In genomic region chr1:86933051-86933450, GRCh38 we compare ENCODE assay signal across 17 cellular contexts. TPM values are rescaled to one million over a fixed set of nuclear protein-coding genes. Genes with fewer than 3 reads are reported as not detected.
DNase-seq lines count a peak whose midpoint lies in the region; ATAC-seq, FAIRE-seq and TF ChIP-seq lines count a peak whose summit lies in the region.
"Had no signal": no experiment of that assay in that cellular context is flagged by ENCODE, and none has a peak within 500 bp of the region (broad histone marks: within the 10 kb centered on the region; RNA-seq: fewer than 3 reads in every experiment).

No MANE protein-coding gene starts in this region.

- H3K4me3 ChIP-seq in Caco-2 (ENCODE audit: low read depth, low read length) (no peak overlapping the region), HUES48 (ENCODE audit: low read depth, low read length) (no peak overlapping the region), K562 (no peak overlapping the region)
- H3K4me3 ChIP-seq: BLaER1 treated with 17β-estradiol and CSF1 and Interleukin-3, amounts not matched to agents 10 nM and 100 nM had no signal

- no peak for TF ChIP-seq POLR2A in K562 (conservative IDR thresholded peaks at IDR 0.05)

- WGBS in K562 (ENCODE audit: insufficient coverage, low coverage, missing lambda C conversion rate): 54% methylated on average over 3 of the region's 3 CpGs

- H3K4me1 Mint-ChIP-seq in Caco-2 (ENCODE audit: low read depth, unreplicated experiment) (peaks cover 22% of the 10 kb centered on the region), nephron progenitor cell (peaks cover 12% of the 10 kb centered on the region)

- no peaks in the 10 kb centered on the region for H3K27me3 ChIP-seq in Caco-2 (replicated peaks; ENCODE audit: control insufficient read depth, insufficient read depth, low read length)
- no peaks in the 10 kb centered on the region for H3K27me3 ChIP-seq in HUES48 (ENCODE audit: control insufficient read depth, insufficient read depth, low read length)
- H3K27me3 ChIP-seq in K562 (ENCODE audit: control insufficient read depth in 2 of 2, insufficient read depth in 2 of 2, low read length in 2 of 2): no peaks in the 10 kb centered on the region
- H3K27me3 ChIP-seq: BLaER1 treated with 17β-estradiol and CSF1 and Interleukin-3, amounts not matched to agents 10 nM and 100 nM had no signal

- no TSS peak for BruUV-seq in Caco-2 (replicated peaks; lab: Mats Ljungman, UMichigan)
- no TSS peak for BruUV-seq in K562 (replicated peaks; lab: Mats Ljungman, UMichigan)

- no peaks in the 10 kb centered on the region for H3K9me1 ChIP-seq in K562 (ENCODE audit: control insufficient read depth, insufficient read depth, low read length)

- H3K4me2 ChIP-seq in K562 (ENCODE audit: insufficient read depth, low read length): no peak overlapping the region
- H3K4me2 ChIP-seq: BLaER1 treated with 17β-estradiol and CSF1 and Interleukin-3, amounts not matched to agents 10 nM and 100 nM had no signal

- H3K27ac ChIP-seq in HUES48 (ENCODE audit: low read depth, low read length) (peak overlapping the region; percentile 87), K562 (ENCODE audit: extremely low read depth, low read depth, low read length) (peak overlapping the region; percentile 76; the same call in 1 of the 3 replicates)

- H3K9me3 ChIP-seq in Caco-2 (no peaks in the 10 kb centered on the region), HUES48 (ENCODE audit: control insufficient read depth, insufficient read depth, low read length) (no peaks in the 10 kb centered on the region), K562 (replicated peaks; ENCODE audit: control insufficient read depth, insufficient read depth, low read depth, low read length) (no peaks in the 10 kb centered on the region)

- H3K4me3 Mint-ChIP-seq in Caco-2 (ENCODE audit: unreplicated experiment) (peak overlapping the region; percentile 59), nephron progenitor cell (no peak overlapping the region)

- intact Hi-C loops in Caco-2 (cut with micrococcal nuclease; ENCODE audit: unreplicated experiment) (no loop called here), K562 (cut with micrococcal nuclease) (no loop called here)

- CTCF ChIA-PET in Caco-2 (lab: Charles Lee): interaction anchor here (1.1 kb wide), 2 partner anchors 32 to 99 kb away, joined by 3 to 4 read pairs; no protein-coding TSS in a partner anchor
- CTCF ChIA-PET in K562 (lab: Yijun Ruan, JAX; ENCODE audit: low intra/inter-chr PET ratio): no interaction called here

- H3K9me3 Mint-ChIP-seq in Caco-2 (ENCODE audit: unreplicated experiment): no peaks in the 10 kb centered on the region
- peaks cover 25% of the 10 kb centered on the region for H3K9me3 Mint-ChIP-seq in nephron progenitor cell

- in situ Hi-C loops in K562 (cut with MboI): no loop called here

- H3K79me2 ChIP-seq in K562 (ENCODE audit: control insufficient read depth, insufficient read depth, low read length): peaks cover 98% of the 10 kb centered on the region

- no peak overlapping the region for H2AFZ ChIP-seq in K562 (ENCODE audit: low read depth, low read length)

- H3K9ac ChIP-seq in HUES48 (ENCODE audit: low read depth, low read length) (no peak overlapping the region), K562 (ENCODE audit: insufficient read depth in 1 of 2, low read depth in 2 of 2, low read length in 2 of 2) (peak overlapping the region in 1 of 2 experiments; percentile 42; a peak in 2 of 4 replicates)
- H3K9ac ChIP-seq: BLaER1 treated with 17β-estradiol and CSF1 and Interleukin-3, amounts not matched to agents 10 nM and 100 nM had no signal

- no peak for TF ChIP-seq CTCF in Caco-2 (IDR thresholded peaks at IDR 0.05; ENCODE audit: insufficient read depth in 1 of 2, low read depth in 1 of 2, low read length in 1 of 2, severe bottlenecking in 1 of 2, unreplicated experiment in 1 of 2)
- TF ChIP-seq CTCF in K562 (IDR thresholded peaks at IDR 0.05 in 2 of 3, conservative IDR thresholded peaks at IDR 0.05 in 1 of 3; ENCODE audit: insufficient read depth in 2 of 3, low read depth in 1 of 3, low read length in 3 of 3): no peak
- TF ChIP-seq CTCF in nephron progenitor cell (IDR thresholded peaks at IDR 0.05): no peak

- DNase-seq in Caco-2 (no peak), K562 (ENCODE audit: extremely low read depth in 1 of 4, low spot score in 3 of 4) (no peak), nephron progenitor cell (no peak), DMS 273 treated with DMSO at 0.1 percent for 48 hours (lab: John Stamatoyannopoulos, UW) (no peak)
- DNase-seq: GF-D8, IMR-90, Karpas-422, NCI-H1048, NCI-H1436 treated with DMSO at 0.1 percent for 48 hours, NCI-H2029, NCI-H2171 treated with DMSO at 0.1 percent for 48 hours, NCI-H446 treated with DMSO at 0.1 percent for 48 hours, Right ventricle myocardium superior had no signal

- H3K27me3 Mint-ChIP-seq in Caco-2 (ENCODE audit: insufficient read depth, unreplicated experiment) (no peaks in the 10 kb centered on the region), nephron progenitor cell (ENCODE audit: low read depth, poor library complexity) (no peaks in the 10 kb centered on the region)

- TF ChIP-seq RAD21 in K562 (CRISPR knock-in tag; conservative IDR thresholded peaks at IDR 0.05 in 1 of 2, IDR thresholded peaks at IDR 0.05 in 1 of 2): no peak

- H4K20me1 ChIP-seq in K562 (replicated peaks; ENCODE audit: control insufficient read depth, insufficient read depth, low read length): no peaks in the 10 kb centered on the region

- H3K36me3 ChIP-seq in Caco-2 (ENCODE audit: control insufficient read depth, insufficient read depth, low read length): no peaks in the 10 kb centered on the region
- H3K36me3 ChIP-seq in HUES48 (ENCODE audit: control insufficient read depth, insufficient read depth, low read length): no peaks in the 10 kb centered on the region
- H3K36me3 ChIP-seq in K562 (ENCODE audit: control insufficient read depth, insufficient read depth, low read length): no peaks in the 10 kb centered on the region

- H3K36me3 Mint-ChIP-seq in Caco-2 (ENCODE audit: insufficient read depth, unreplicated experiment) (no peaks in the 10 kb centered on the region), nephron progenitor cell (ENCODE audit: low read depth) (peaks cover 23% of the 10 kb centered on the region)

- POLR2A ChIA-PET in Caco-2 (lab: Charles Lee): interaction anchor here (1.7 kb wide), 1 partner anchor 19 kb away, joined by 6 read pairs; the partner anchor contains the start of genes HS2ST1 and SELENOF
- POLR2A ChIA-PET in K562 (lab: Yijun Ruan, JAX): interaction anchor here (0.8 to 4.3 kb wide), 6 partner anchors 9 to 228 kb away, joined by 3 to 36 read pairs (median 5); partner anchors contain the start of genes HS2ST1, SELENOF and SH3GLB1

- peak overlapping the region; percentile 88 for H3K27ac Mint-ChIP-seq in Caco-2 (ENCODE audit: unreplicated experiment)
- H3K27ac Mint-ChIP-seq in nephron progenitor cell: peak overlapping the region; percentile 89

- ATAC-seq in K562 (peak; percentile 5; the same call in 2 of the 3 replicates), HG02885 (IDR thresholded peaks at IDR 0.05; ENCODE audit: poor library complexity, unreplicated experiment) (no peak), GM19035 (IDR thresholded peaks at IDR 0.05; ENCODE audit: unreplicated experiment) (no peak)

- FAIRE-seq in K562 (lab: Jason Lieb, UNC): no peak

- H3K4me1 ChIP-seq in Caco-2: peaks cover 24% of the 10 kb centered on the region
- H3K4me1 ChIP-seq in HUES48 (ENCODE audit: control insufficient read depth, insufficient read depth, low read length): peaks cover 50% of the 10 kb centered on the region
- H3K4me1 ChIP-seq in K562 (replicated peaks in 1 of 2; ENCODE audit: control insufficient read depth in 2 of 2, insufficient read depth in 2 of 2, low read length in 2 of 2): peaks cover 2 to 8% of the 10 kb centered on the region in 2 experiments; a peak in 3 of 5 replicates

- no peak for TF ChIP-seq EP300 in K562 (IDR thresholded peaks at IDR 0.05; ENCODE audit: low read length)

TF ChIP-seq in K562, 482 proteins besides CTCF, POLR2A, EP300 and RAD21 (continues in another document):
- TF ChIP-seq NCOR1 (IDR thresholded peaks at IDR 0.05): no peak

RNA-seq across cellular contexts. Expression of gene HS2ST1, which starts 18.6 kb away (rescaled TPM):
- total RNA-seq in Caco-2 (2022): 57.2 and 61.4 TPM in 2 replicates
- total RNA-seq in K562 (2011; cell fraction: chromatin; rRNA removed; ENCODE audit: low replicate concordance): 23.6 and 39.9 TPM in 2 replicates
- 13.0 and 15.7 TPM in 2 replicates for total RNA-seq in K562 (2011; cell fraction: nucleolus; rRNA removed)
- 36.1 and 67.0 TPM in 2 replicates for total RNA-seq in K562 (2011; cell fraction: nucleoplasm; rRNA removed)
- 18.3 and 21.1 TPM in 2 replicates for total RNA-seq in K562 (2014; rRNA removed)
- 33.8 and 38.5 TPM in 2 replicates for total RNA-seq in K562 (2014; rRNA removed; fragmentation: Illumina TruSeq; extraction: Trizol)
- 24.8 and 27.1 TPM in 2 replicates for total RNA-seq in K562 (2015; rRNA removed; fragmentation: Illumina TruSeq; extraction: Trizol)
- total RNA-seq in K562 (2021): 37.7 and 43.3 TPM in 2 replicates
- 25.6 and 41.1 TPM in 2 replicates for polyA plus RNA-seq in K562 (2011; rRNA removed)
- 5.2 and 9.2 TPM in 2 replicates for polyA plus RNA-seq in K562 (2011; cell fraction: cytosol; rRNA removed)
- 5.3 and 6.6 TPM in 2 replicates for polyA plus RNA-seq in K562 (2011; cell fraction: nucleus; rRNA removed)
- polyA plus RNA-seq in K562 (2012): 23.9 TPM in 2 replicates
- 21.7 and 25.8 TPM in 2 replicates for polyA plus RNA-seq in K562 (2014; fragmentation: Illumina TruSeq; extraction: Trizol)
- 1 to 10 TPM; 7.7 to 8.9 TPM for polyA plus RNA-seq in K562 (2014; fragmentation: Nextera tagmentation; extraction: Ambion mirVana)
- 19.9 and 20.8 TPM in 2 replicates for polyA plus RNA-seq in K562 (2014; rRNA removed)
- polyA minus RNA-seq in K562 (2011; rRNA and poly(A)+ RNA removed): 47.6 and 48.9 TPM in 2 replicates
- 16.1 and 34.0 TPM in 2 replicates for polyA minus RNA-seq in K562 (2011; cell fraction: cytosol; rRNA and poly(A)+ RNA removed)
- 10.9 and 15.9 TPM in 2 replicates for polyA minus RNA-seq in K562 (2011; cell fraction: nucleus; rRNA and poly(A)+ RNA removed)

RNA-seq across cellular contexts. Expression of gene SELENOF, which starts 19.1 kb away (rescaled TPM):
- 161 and 166 TPM in 2 replicates for total RNA-seq in Caco-2 (2022)
- 56.0 and 122 TPM in 2 replicates for total RNA-seq in K562 (2011; cell fraction: chromatin; rRNA removed; ENCODE audit: low replicate concordance)
- total RNA-seq in K562 (2011; cell fraction: nucleolus; rRNA removed): 99.4 and 103 TPM in 2 replicates
- 149 and 217 TPM in 2 replicates for total RNA-seq in K562 (2011; cell fraction: nucleoplasm; rRNA removed)
- 108 and 115 TPM in 2 replicates for total RNA-seq in K562 (2014; rRNA removed)
- total RNA-seq in K562 (2014; rRNA removed; fragmentation: Illumina TruSeq; extraction: Trizol): 194 and 221 TPM in 2 replicates
- total RNA-seq in K562 (2015; rRNA removed; fragmentation: Illumina TruSeq; extraction: Trizol): 155 and 176 TPM in 2 replicates
- total RNA-seq in K562 (2021): 197 and 201 TPM in 2 replicates
- 225 and 296 TPM in 2 replicates for polyA plus RNA-seq in K562 (2011; rRNA removed)
- polyA plus RNA-seq in K562 (2011; cell fraction: cytosol; rRNA removed): 52.1 and 125 TPM in 2 replicates
- polyA plus RNA-seq in K562 (2011; cell fraction: nucleus; rRNA removed): 24.6 and 56.3 TPM in 2 replicates
- 206 and 229 TPM in 2 replicates for polyA plus RNA-seq in K562 (2012)
- 256 and 320 TPM in 2 replicates for polyA plus RNA-seq in K562 (2014; fragmentation: Illumina TruSeq; extraction: Trizol)
- polyA plus RNA-seq in K562 (2014; fragmentation: Nextera tagmentation; extraction: Ambion mirVana): 100 to 1,000 TPM; 371 to 394 TPM
- polyA plus RNA-seq in K562 (2014; rRNA removed): 215 and 237 TPM in 2 replicates
- polyA minus RNA-seq in K562 (2011; rRNA and poly(A)+ RNA removed): 132 and 153 TPM in 2 replicates
- polyA minus RNA-seq in K562 (2011; cell fraction: cytosol; rRNA and poly(A)+ RNA removed): 40.4 and 53.3 TPM in 2 replicates
- 29.2 and 41.3 TPM in 2 replicates for polyA minus RNA-seq in K562 (2011; cell fraction: nucleus; rRNA and poly(A)+ RNA removed)
